In genomic region chr6:61809004-61809595, GRCh38 we compare ENCODE assay signal across 8 cellular contexts.
DNase-seq lines count a peak whose midpoint lies in the region; ATAC-seq and TF ChIP-seq lines count a peak whose summit lies in the region.

No MANE protein-coding gene starts in this region.

- H3K36me3 ChIP-seq in RWPE2 (ENCODE audit: low read depth) = no peaks in the 10 kb centered on the region
- H3K36me3 ChIP-seq in hepatocyte (replicated peaks; ENCODE audit: insufficient read depth, low read depth) = no peaks in the 10 kb centered on the region

- peaks cover 7% of the 10 kb centered on the region for H3K9me3 Mint-ChIP-seq in activated T-helper 1 cell treated with anti-CD3 and anti-CD28 coated beads, Interleukin-12 subunit alpha, Interleukin-12 subunit beta, Interleukin-2, Interleukin-4 antibody, amounts not matched to agents 30 ng/mL and 10 ng/mL and 1 ng/mL, durations not matched to agents 14 hours and 24 hours and 36 hours

- H2AFZ ChIP-seq in hepatocyte = no peak overlapping the region

- TF ChIP-seq CTCF in RWPE2 (IDR thresholded peaks at IDR 0.05; ENCODE audit: poor library complexity, severe bottlenecking) (peak; percentile 77), hepatocyte (IDR thresholded peaks at IDR 0.05; ENCODE audit: poor library complexity) (peak; percentile 80), coronary artery (IDR thresholded peaks at IDR 0.05) (no peak)

- H3K9me2 ChIP-seq in hepatocyte (replicated peaks; ENCODE audit: insufficient read depth) = no peaks in the 10 kb centered on the region

- H3K4me1 ChIP-seq in RWPE2 (ENCODE audit: insufficient read depth, poor library complexity, severe bottlenecking) = no peaks in the 10 kb centered on the region
- no peaks in the 10 kb centered on the region for H3K4me1 ChIP-seq in hepatocyte (ENCODE audit: insufficient read depth)

- H3K27me3 ChIP-seq in RWPE2 (ENCODE audit: insufficient read depth, poor library complexity, severe bottlenecking) (no peaks in the 10 kb centered on the region), hepatocyte (no peaks in the 10 kb centered on the region)

- H3K27ac Mint-ChIP-seq in activated T-helper 1 cell treated with anti-CD3 and anti-CD28 coated beads, Interleukin-12 subunit alpha, Interleukin-12 subunit beta, Interleukin-2, Interleukin-4 antibody, amounts not matched to agents 30 ng/mL and 10 ng/mL and 1 ng/mL, durations not matched to agents 14 hours and 24 hours and 36 hours = no peak overlapping the region

- WGBS in hepatocyte (ENCODE audit: low lambda C conversion rate, missing lambda C conversion rate) = 5% methylated on average over 1 of the region's 1 CpG

- H3K27ac ChIP-seq in RWPE2 (ENCODE audit: poor library complexity, severe bottlenecking) (no peak overlapping the region), hepatocyte (no peak overlapping the region), coronary artery (no peak overlapping the region)

- no peak overlapping the region for H3K4me2 ChIP-seq in hepatocyte

- intact Hi-C loops in activated T-helper 1 cell treated with anti-CD3 and anti-CD28 coated beads, Interleukin-12 subunit alpha, Interleukin-12 subunit beta, Interleukin-2, Interleukin-4 antibody, amounts not matched to agents 30 ng/mL and 10 ng/mL and 1 ng/mL, durations not matched to agents 14 hours and 24 hours and 36 hours (cut with micrococcal nuclease) = no loop called here

- ATAC-seq in GM18519 (IDR thresholded peaks at IDR 0.05; ENCODE audit: low FRiP score, unreplicated experiment) (peak; percentile 75), RWPE2 (ENCODE audit: low read depth) (peak; percentile 65), esophagus mucosa (no peak)

- no peaks in the 10 kb centered on the region for H3K4me1 Mint-ChIP-seq in activated T-helper 1 cell treated with anti-CD3 and anti-CD28 coated beads, Interleukin-12 subunit alpha, Interleukin-12 subunit beta, Interleukin-2, Interleukin-4 antibody, amounts not matched to agents 30 ng/mL and 10 ng/mL and 1 ng/mL, durations not matched to agents 14 hours and 24 hours and 36 hours (ENCODE audit: low read depth)

- H3K4me3 Mint-ChIP-seq in activated T-helper 1 cell treated with anti-CD3 and anti-CD28 coated beads, Interleukin-12 subunit alpha, Interleukin-12 subunit beta, Interleukin-2, Interleukin-4 antibody, amounts not matched to agents 30 ng/mL and 10 ng/mL and 1 ng/mL, durations not matched to agents 14 hours and 24 hours and 36 hours = no peak overlapping the region

- H3K27me3 Mint-ChIP-seq in activated T-helper 1 cell treated with anti-CD3 and anti-CD28 coated beads, Interleukin-12 subunit alpha, Interleukin-12 subunit beta, Interleukin-2, Interleukin-4 antibody, amounts not matched to agents 30 ng/mL and 10 ng/mL and 1 ng/mL, durations not matched to agents 14 hours and 24 hours and 36 hours (ENCODE audit: insufficient read depth) = no peaks in the 10 kb centered on the region

- H3K4me3 ChIP-seq in RWPE2 (ENCODE audit: severe bottlenecking) (no peak overlapping the region), hepatocyte (no peak overlapping the region), coronary artery (no peak overlapping the region)

- H3K79me2 ChIP-seq in hepatocyte = no peaks in the 10 kb centered on the region

- H4K20me1 ChIP-seq in hepatocyte (ENCODE audit: insufficient read depth, poor library complexity, severe bottlenecking) = no peaks in the 10 kb centered on the region

- H3K9me3 ChIP-seq in RWPE2 (ENCODE audit: severe bottlenecking) (no peaks in the 10 kb centered on the region), hepatocyte (ENCODE audit: low read depth) (no peaks in the 10 kb centered on the region)

- DNase-seq in A172 (ENCODE audit: low spot score) (peak; percentile 0), HuH-7.5 (ENCODE audit: low spot score) (peak; percentile 4), RWPE2 (ENCODE audit: low spot score) (no peak), hepatocyte (ENCODE audit: low spot score) (peak; percentile 26), coronary artery (ENCODE audit: low spot score) (no peak)
- no peak for DNase-seq in activated T-helper 1 cell treated with anti-CD3 and anti-CD28 coated beads, Interleukin-12 subunit alpha, Interleukin-12 subunit beta, Interleukin-2, Interleukin-4 antibody, amounts not matched to agents 30 ng/mL and 10 ng/mL and 1 ng/mL, durations not matched to agents 14 hours and 24 hours and 36 hours (ENCODE audit: low spot score)

- no peaks in the 10 kb centered on the region for H3K36me3 Mint-ChIP-seq in activated T-helper 1 cell treated with anti-CD3 and anti-CD28 coated beads, Interleukin-12 subunit alpha, Interleukin-12 subunit beta, Interleukin-2, Interleukin-4 antibody, amounts not matched to agents 30 ng/mL and 10 ng/mL and 1 ng/mL, durations not matched to agents 14 hours and 24 hours and 36 hours (ENCODE audit: low read depth)

Comparison
In these comparisons a context has a peak if more than half of its experiments do, and no peak if none do; other contexts are left out.
1. DNase-seq: peak in A172 (single experiment), HuH-7.5 (single experiment) and hepatocyte (single experiment); none in RWPE2 (single experiment), activated T-helper 1 cell treated with anti-CD3 and anti-CD28 coated beads, Interleukin-12 subunit alpha, Interleukin-12 subunit beta, Interleukin-2, Interleukin-4 antibody, amounts not matched to agents 30 ng/mL and 10 ng/mL and 1 ng/mL, durations not matched to agents 14 hours and 24 hours and 36 hours (single experiment) and coronary artery (single experiment).